Comparison of ENCODE assay signal across 11 cellular contexts in genomic region chr1:172286629-172287076, GRCh38.
A peak's percentile ranks its signal among the peaks of the same experiment; 100 is the strongest.
DNase-seq lines count a peak whose midpoint lies in the region; ATAC-seq, FAIRE-seq and TF ChIP-seq lines count a peak whose summit lies in the region.
"Had no signal": no experiment of that assay in that cellular context is flagged by ENCODE, and none has a peak within 500 bp of the region (broad histone marks: within the 10 kb centered on the region; RNA-seq: fewer than 3 reads in every experiment).

No MANE protein-coding gene starts in this region.

- no peaks in the 10 kb centered on the region for H3K36me3 Mint-ChIP-seq in WTC11

- H3K9ac ChIP-seq in smooth muscle cell (ENCODE audit: low read depth) = peak overlapping the region; percentile 7

- H3K79me2 ChIP-seq in smooth muscle cell (ENCODE audit: low read depth) = no peaks in the 10 kb centered on the region

- WGBS in smooth muscle cell (ENCODE audit: low lambda C conversion rate) = 19% methylated on average over 2 of the region's 2 CpGs

- POLR2A ChIA-PET in WTC11 (lab: Charles Lee) = no interaction called here

- H3K4me1 ChIP-seq in cardiac muscle cell (ENCODE audit: low read depth) (no peaks in the 10 kb centered on the region), smooth muscle cell (ENCODE audit: low read depth) (peaks cover 11% of the 10 kb centered on the region)

- H3K27me3 ChIP-seq in cardiac muscle cell = no peaks in the 10 kb centered on the region
- no peaks in the 10 kb centered on the region for H3K27me3 ChIP-seq in smooth muscle cell (ENCODE audit: low read depth)
- H3K27me3 ChIP-seq: ovary had no signal

- H2AFZ ChIP-seq in smooth muscle cell (ENCODE audit: low read depth) = no peak overlapping the region

- FAIRE-seq in TTC549 (lab: Jason Lieb, UNC) (peak; percentile 98), GM12891 (lab: Jason Lieb, UNC) (no peak)

- no peak overlapping the region for H3K4me3 Mint-ChIP-seq in WTC11

- H3K4me3 ChIP-seq in cardiac muscle cell (no peak overlapping the region), smooth muscle cell (no peak overlapping the region)
- H3K4me3 ChIP-seq: ovary had no signal

- H4K20me1 ChIP-seq in smooth muscle cell (ENCODE audit: low read depth) = no peaks in the 10 kb centered on the region

- peak overlapping the region; percentile 64 for H3K4me2 ChIP-seq in smooth muscle cell

- TF ChIP-seq CTCF in cardiac muscle cell (IDR thresholded peaks at IDR 0.05; ENCODE audit: low read depth, low read length) = peak; percentile 10
- no peak for TF ChIP-seq CTCF in smooth muscle cell (IDR thresholded peaks at IDR 0.05; ENCODE audit: borderline replicate concordance, insufficient read depth, poor library complexity, severe bottlenecking)
- no peak for TF ChIP-seq CTCF in WTC11 (IDR thresholded peaks at IDR 0.05)

- TF ChIP-seq POLR2A in GM12891 (IDR thresholded peaks at IDR 0.05; ENCODE audit: low read depth, low read length) = no peak

- peaks cover 26% of the 10 kb centered on the region for H3F3A ChIP-seq in smooth muscle cell (ENCODE audit: low read depth)

- no peak overlapping the region for H3K27ac Mint-ChIP-seq in WTC11

- H3K36me3 ChIP-seq in cardiac muscle cell (no peaks in the 10 kb centered on the region), smooth muscle cell (ENCODE audit: low read depth) (no peaks in the 10 kb centered on the region)
- H3K36me3 ChIP-seq: ovary had no signal

- H3K27me3 Mint-ChIP-seq in WTC11 (ENCODE audit: low read depth) = no peaks in the 10 kb centered on the region; the same call in 1 of the 2 replicates

- H3K9me3 Mint-ChIP-seq in WTC11 = 0 out of 2 replicates have a peak, but pooled peaks cover 4% of the 10 kb centered on the region

- CTCF ChIA-PET in WTC11 (lab: Charles Lee) = no interaction called here

- H3K27ac ChIP-seq in cardiac muscle cell (no peak overlapping the region), smooth muscle cell (ENCODE audit: low read depth) (peak overlapping the region; percentile 83)
- H3K27ac ChIP-seq: ovary had no signal

- no peaks in the 10 kb centered on the region for H3K4me1 Mint-ChIP-seq in WTC11

- no peak for ATAC-seq in activated CD4-positive, CD25-positive, alpha-beta regulatory T cell treated with anti-CD3 and anti-CD28 coated beads, Interleukin-2, amount 50 U/mL, for 24 hours
- ATAC-seq in WTC11 = no peak

- no peaks in the 10 kb centered on the region for H3K9me3 ChIP-seq in cardiac muscle cell (ENCODE audit: low read depth)
- no peaks in the 10 kb centered on the region for H3K9me3 ChIP-seq in smooth muscle cell (replicated peaks; ENCODE audit: low read depth)
- H3K9me3 ChIP-seq: ovary had no signal

- DNase-seq in HCEC 1CT (peak; percentile 93), cardiac muscle cell (ENCODE audit: low read depth in 1 of 2, low spot score in 1 of 2) (peak in 1 of 2 donors; percentile 94), smooth muscle cell (lab: John Stamatoyannopoulos, UW; ENCODE audit: unreplicated experiment) (no peak), GM12891 (ENCODE audit: insufficient read length, low spot score) (no peak), DMS114 treated with DMSO at 0.1 percent for 48 hours (lab: John Stamatoyannopoulos, UW; ENCODE audit: unreplicated experiment) (no peak), WTC11 (ENCODE audit: low spot score) (no peak)
- DNase-seq: activated CD4-positive, CD25-positive, alpha-beta regulatory T cell treated with anti-CD3 and anti-CD28 coated beads, Interleukin-2, amount 50 U/mL, for 72 hours; NCI-H1092 had no signal

TF ChIP-seq in GM12891, 5 proteins besides CTCF, POLR2A, EP300 and RAD21:
- no peak for TF ChIP-seq PAX5 (IDR thresholded peaks at IDR 0.05; ENCODE audit: insufficient read depth, low read length, severe bottlenecking)
- no peak for TF ChIP-seq POLR2AphosphoS5 (IDR thresholded peaks at IDR 0.05; ENCODE audit: low read depth, low read length)
- no peak for TF ChIP-seq POU2F2 (IDR thresholded peaks at IDR 0.05; ENCODE audit: low read depth, low read length)
- TF ChIP-seq SPI1 (IDR thresholded peaks at IDR 0.05; ENCODE audit: low read depth, low read length) = no peak
- no peak for TF ChIP-seq TAF1 (IDR thresholded peaks at IDR 0.05; ENCODE audit: low read depth, low read length)

TF ChIP-seq in WTC11, 78 proteins besides CTCF, POLR2A, EP300 and RAD21 (continues in another document):
- TF ChIP-seq OVOL2 (CRISPR knock-in tag; IDR thresholded peaks at IDR 0.05; ENCODE audit: borderline replicate concordance) (no peak), GABPB1 (CRISPR knock-in tag; IDR thresholded peaks at IDR 0.05) (no peak), ATF1 (CRISPR knock-in tag; IDR thresholded peaks at IDR 0.05) (no peak), GRHL2 (CRISPR knock-in tag; IDR thresholded peaks at IDR 0.05; ENCODE audit: insufficient replicate concordance, severe bottlenecking) (no peak), NR2C2 (CRISPR knock-in tag; IDR thresholded peaks at IDR 0.05) (no peak), NFE2L1 (CRISPR knock-in tag; IDR thresholded peaks at IDR 0.05) (no peak), ZNF219 (CRISPR knock-in tag; IDR thresholded peaks at IDR 0.05; ENCODE audit: borderline replicate concordance) (no peak), SOX15 (CRISPR knock-in tag; IDR thresholded peaks at IDR 0.05) (no peak), NFATC4 (CRISPR knock-in tag; IDR thresholded peaks at IDR 0.05) (no peak), ELF4 (CRISPR knock-in tag; IDR thresholded peaks at IDR 0.05; ENCODE audit: low read depth) (no peak), NR1H2 (CRISPR knock-in tag; IDR thresholded peaks at IDR 0.05) (no peak), STAT6 (CRISPR knock-in tag; conservative IDR thresholded peaks at IDR 0.05; ENCODE audit: low read depth) (no peak), ZNF512 (CRISPR knock-in tag; IDR thresholded peaks at IDR 0.05; ENCODE audit: borderline replicate concordance) (no peak), HMGA2 (CRISPR knock-in tag; IDR thresholded peaks at IDR 0.05) (no peak)
- TF ChIP-seq, protein P1, sequence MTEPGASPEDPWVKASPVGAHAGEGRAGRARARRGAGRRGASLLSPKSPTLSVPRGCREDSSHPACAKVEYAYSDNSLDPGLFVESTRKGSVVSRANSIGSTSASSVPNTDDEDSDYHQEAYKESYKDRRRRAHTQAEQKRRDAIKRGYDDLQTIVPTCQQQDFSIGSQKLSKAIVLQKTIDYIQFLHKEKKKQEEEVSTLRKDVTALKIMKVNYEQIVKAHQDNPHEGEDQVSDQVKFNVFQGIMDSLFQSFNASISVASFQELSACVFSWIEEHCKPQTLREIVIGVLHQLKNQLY (CRISPR knock-in tag; IDR thresholded peaks at IDR 0.05) = no peak
- TF ChIP-seq, protein P2, sequence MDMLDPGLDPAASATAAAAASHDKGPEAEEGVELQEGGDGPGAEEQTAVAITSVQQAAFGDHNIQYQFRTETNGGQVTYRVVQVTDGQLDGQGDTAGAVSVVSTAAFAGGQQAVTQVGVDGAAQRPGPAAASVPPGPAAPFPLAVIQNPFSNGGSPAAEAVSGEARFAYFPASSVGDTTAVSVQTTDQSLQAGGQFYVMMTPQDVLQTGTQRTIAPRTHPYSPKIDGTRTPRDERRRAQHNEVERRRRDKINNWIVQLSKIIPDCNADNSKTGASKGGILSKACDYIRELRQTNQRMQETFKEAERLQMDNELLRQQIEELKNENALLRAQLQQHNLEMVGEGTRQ (CRISPR knock-in tag; IDR thresholded peaks at IDR 0.05) = no peak
